1 cellular context compared by ENCODE assay signal in genomic region chr20:35661908-35662307, GRCh38.
TF ChIP-seq lines count a peak whose summit lies in the region.

No MANE protein-coding gene starts in this region.

TF ChIP-seq in HepG2, 621 proteins besides CTCF, POLR2A, EP300 and RAD21:
- TF ChIP-seq RBFOX2 (IDR thresholded peaks at IDR 0.05; ENCODE audit: low read depth, low read length) (0 out of 2 replicates have a peak, but pooled peaks have one; percentile 46), ZNF503 (CRISPR knock-in tag; IDR thresholded peaks at IDR 0.05) (0 out of 2 replicates have a peak, but pooled peaks have one; percentile 24), HMGA1 (CRISPR knock-in tag; conservative IDR thresholded peaks at IDR 0.05) (no peak)
